10 cellular contexts compared by ENCODE assay signal in genomic region chr1:46204406-46204742, GRCh38. TPM values are rescaled to one million over a fixed set of nuclear protein-coding genes. Genes with fewer than 3 reads are reported as not detected.
DNase-seq lines count a peak whose midpoint lies in the region; ATAC-seq, FAIRE-seq and TF ChIP-seq lines count a peak whose summit lies in the region.
"Had no signal": no experiment of that assay in that cellular context is flagged by ENCODE, and none has a peak within 500 bp of the region (broad histone marks: within the 10 kb centered on the region; RNA-seq: fewer than 3 reads in every experiment).

No MANE protein-coding gene starts in this region.

- H3K14ac ChIP-seq in neuronal stem cell (ENCODE audit: low read length) = no peak overlapping the region

- H3K23ac ChIP-seq in neuronal stem cell (ENCODE audit: low read depth, low read length, poor library complexity) = no peak overlapping the region

- no peak overlapping the region for H2BK120ac ChIP-seq in neuronal stem cell (ENCODE audit: low read depth, low read length)

- H3K4me1 ChIP-seq in neuronal stem cell (ENCODE audit: control insufficient read depth in 2 of 2, insufficient read depth in 1 of 2, low read depth in 1 of 2, low read length in 2 of 2) = peaks cover 5 to 21% of the 10 kb centered on the region in 2 donors
- H3K4me1 ChIP-seq in pancreas = peaks cover 0 to 2% (median 0%) of the 10 kb centered on the region in 3 donors

- no peak overlapping the region for H3K27ac ChIP-seq in neuronal stem cell (replicated peaks; ENCODE audit: low read length)
- no peak overlapping the region for H3K27ac ChIP-seq in pancreas

- H2AK5ac ChIP-seq in neuronal stem cell (ENCODE audit: low read depth, low read length) = no peak overlapping the region

- no peak for FAIRE-seq in pancreas (lab: Jason Lieb, UNC)
- FAIRE-seq: D721Med had no signal

- H3K4me3 ChIP-seq in fibroblast of the aortic adventitia (ENCODE audit: low read depth, low read length) (peak overlapping the region; percentile 87), neuronal stem cell (ENCODE audit: low read length in 2 of 2) (peak overlapping the region in 1 of 2 donors; percentile 74), pancreas (peak overlapping the region in 1 of 4 donors; percentile 47)

- no peak overlapping the region for H2BK5ac ChIP-seq in neuronal stem cell (ENCODE audit: low read length)

- TF ChIP-seq CTCF in fibroblast of the aortic adventitia (IDR thresholded peaks at IDR 0.05; ENCODE audit: insufficient read depth, low read length) (no peak), pancreas (IDR thresholded peaks at IDR 0.05) (no peak)

- no peak overlapping the region for H3K18ac ChIP-seq in neuronal stem cell (ENCODE audit: low read length)

- no peak overlapping the region for H3K4ac ChIP-seq in neuronal stem cell (ENCODE audit: low read length)

- no peak overlapping the region for H3K9ac ChIP-seq in neuronal stem cell (ENCODE audit: low read depth, low read length, poor library complexity)

- peak; percentile 25 for DNase-seq in ACHN
- DNase-seq in NCI-H1105 treated with DMSO at 0.1 percent for 48 hours (lab: John Stamatoyannopoulos, UW) = peak; percentile 30
- no peak for DNase-seq in fibroblast of the aortic adventitia (ENCODE audit: low read depth)
- DNase-seq in neuronal stem cell (ENCODE audit: low spot score) = no peak
- DNase-seq in pancreas = no peak
- DNase-seq in SKM-1 treated with dmso at 0.1 percent for 144 hours (lab: John Stamatoyannopoulos, UW; ENCODE audit: unreplicated experiment) = no peak
- DNase-seq: activated T-cell treated with anti-CD3 and anti-CD28 coated beads, Interleukin-2, amount 50 U/mL, for 1 hour had no signal

- in situ Hi-C loops in ACHN (cut with HindIII; ENCODE audit: low pct_ligation_motif_present, low pct_unique_long_range_greater_than_20kb, low sequenced_read_pairs) = no loop called here

- no CpG with 5 or more reads among the region's 5 CpGs for WGBS in neuronal stem cell (ENCODE audit: extremely low coverage in 2 of 2, insufficient read length in 2 of 2, insufficient replicate concordance in 1 of 2), 2 donors
- 71 to 78% methylated on average over 5 of the region's 5 CpGs for WGBS in pancreas, 2 donors

- H3K27me3 ChIP-seq in neuronal stem cell (ENCODE audit: control insufficient read depth in 3 of 3, insufficient read depth in 3 of 3, low read depth in 1 of 3, low read length in 3 of 3) (no peaks in the 10 kb centered on the region), pancreas (no peaks in the 10 kb centered on the region)

- no peak overlapping the region for H3K4me2 ChIP-seq in neuronal stem cell (ENCODE audit: insufficient read depth, low read length, poor library complexity, severe bottlenecking)

- H3K79me1 ChIP-seq in neuronal stem cell (ENCODE audit: low read depth, low read length) = no peaks in the 10 kb centered on the region

- no peak overlapping the region for H4K91ac ChIP-seq in neuronal stem cell (ENCODE audit: low read depth, low read length, poor library complexity)

- no peak for ATAC-seq in HG03095 (IDR thresholded peaks at IDR 0.05; ENCODE audit: unreplicated experiment)
- no peak for ATAC-seq in GM19452 (IDR thresholded peaks at IDR 0.05; ENCODE audit: unreplicated experiment)
- ATAC-seq in pancreas = no peak

- H2BK12ac ChIP-seq in neuronal stem cell (ENCODE audit: low read length) = no peak overlapping the region

- no peaks in the 10 kb centered on the region for H3K9me3 ChIP-seq in neuronal stem cell (replicated peaks in 1 of 2; ENCODE audit: control insufficient read depth in 2 of 2, insufficient read depth in 1 of 2, low read depth in 1 of 2, low read length in 2 of 2)
- no peaks in the 10 kb centered on the region for H3K9me3 ChIP-seq in pancreas

- peak overlapping the region; percentile 97 for H2AFZ ChIP-seq in neuronal stem cell (ENCODE audit: low read length)

- intact Hi-C loops in pancreas (cut with DNase I) = no loop called here

- H3K36me3 ChIP-seq in neuronal stem cell (replicated peaks in 1 of 2; ENCODE audit: control insufficient read depth in 2 of 2, insufficient read depth in 2 of 2, low read length in 2 of 2) = no peaks in the 10 kb centered on the region
- H3K36me3 ChIP-seq in pancreas = no peaks in the 10 kb centered on the region

- no peak overlapping the region for H2BK15ac ChIP-seq in neuronal stem cell (ENCODE audit: low read length)

- no peak overlapping the region for H4K8ac ChIP-seq in neuronal stem cell (ENCODE audit: low read depth, low read length)

RNA-seq across cellular contexts. Expression of gene LURAP1, which starts 1.2 kb away (rescaled TPM):
- total RNA-seq in fibroblast of the aortic adventitia (ENCODE audit: low replicate concordance) (3.4 and 6.5 TPM in 2 replicates), pancreas (under 1 TPM; 0.09 to 0.56 (median 0.20) TPM)
- polyA plus RNA-seq in neuronal stem cell (2013, experiment 1 of 2) = 2.2 TPM
- polyA plus RNA-seq in neuronal stem cell (2013, experiment 2 of 2) = 2.5 TPM
- under 1 TPM; 0.40 to 0.68 TPM for polyA plus RNA-seq in pancreas

RNA-seq across cellular contexts. Expression of gene POMGNT1, which starts 6.1 kb away (rescaled TPM):
- total RNA-seq in fibroblast of the aortic adventitia (ENCODE audit: low replicate concordance) (5.6 and 43.2 TPM in 2 replicates), pancreas (10 to 100 TPM; 23.5 to 40.6 (median 32.9) TPM)
- 61.7 TPM for polyA plus RNA-seq in neuronal stem cell (2013, experiment 1 of 2)
- polyA plus RNA-seq in neuronal stem cell (2013, experiment 2 of 2) = 64.1 TPM
- 10 to 100 TPM; 40.9 to 59.2 TPM for polyA plus RNA-seq in pancreas

RNA-seq across cellular contexts. Expression of gene P3R3URF, which starts 28.1 kb away (rescaled TPM):
- total RNA-seq in fibroblast of the aortic adventitia (ENCODE audit: low replicate concordance) (not detected in 2 replicates), pancreas (not detected)
- polyA plus RNA-seq in neuronal stem cell (2013, experiment 1 of 2) = not detected
- polyA plus RNA-seq in neuronal stem cell (2013, experiment 2 of 2) = not detected
- polyA plus RNA-seq in pancreas = not detected

RNA-seq across cellular contexts. Expression of gene TSPAN1, which starts 29.5 kb away (rescaled TPM):
- total RNA-seq in fibroblast of the aortic adventitia (ENCODE audit: low replicate concordance) (0.81 TPM in 1 of 2 replicates, not detected in the other), pancreas (1 to 10 TPM; 2.1 to 10.0 (median 6.4) TPM)
- polyA plus RNA-seq in neuronal stem cell (2013, experiment 1 of 2) = not detected
- not detected for polyA plus RNA-seq in neuronal stem cell (2013, experiment 2 of 2)
- 10 to 100 TPM in 1 of 2 donors, 1 to 10 TPM in 1; 4.1 to 12.4 TPM for polyA plus RNA-seq in pancreas

RNA-seq across cellular contexts. Expression of gene RAD54L, which starts 43.2 kb away (rescaled TPM):
- total RNA-seq in fibroblast of the aortic adventitia (ENCODE audit: low replicate concordance) (0.90 and 9.7 TPM in 2 replicates), pancreas (under 1 TPM in 5 of 6 donors, not detected in 1; 0.39 to 0.66 (median 0.43) TPM)
- polyA plus RNA-seq in neuronal stem cell (2013, experiment 1 of 2) = 16.4 TPM
- 16.6 TPM for polyA plus RNA-seq in neuronal stem cell (2013, experiment 2 of 2)
- under 1 TPM; 0.23 to 0.61 TPM for polyA plus RNA-seq in pancreas

Comparison
In these comparisons a context has a peak if more than half of its experiments do, and no peak if none do; other contexts are left out.
1. DNase-seq: peak in ACHN (single experiment) and NCI-H1105 treated with DMSO at 0.1 percent for 48 hours (single experiment); none in fibroblast of the aortic adventitia (single experiment), neuronal stem cell (single experiment), pancreas (0 of 6) and SKM-1 treated with dmso at 0.1 percent for 144 hours (single experiment).